19 cellular contexts compared by ENCODE assay signal in genomic region chr3:69290430-69290829, GRCh38.
DNase-seq lines count a peak whose midpoint lies in the region; ATAC-seq, FAIRE-seq and TF ChIP-seq lines count a peak whose summit lies in the region.
"Had no signal": no experiment of that assay in that cellular context is flagged by ENCODE, and none has a peak within 500 bp of the region (broad histone marks: within the 10 kb centered on the region; RNA-seq: fewer than 3 reads in every experiment).

No MANE protein-coding gene starts in this region.

- no peak for TF ChIP-seq POLR2A in endothelial cell of umbilical vein (IDR thresholded peaks at IDR 0.05; ENCODE audit: low read depth, low read length)

- H2AFZ ChIP-seq in endothelial cell of umbilical vein (ENCODE audit: low read depth, low read length) (no peak overlapping the region), Karpas-422 (ENCODE audit: low read length) (no peak overlapping the region)

- peak overlapping the region; percentile 59 for H3K27ac Mint-ChIP-seq in Caco-2 (ENCODE audit: unreplicated experiment)
- H3K27ac Mint-ChIP-seq: HFFc6 had no signal

- H3K9me3 ChIP-seq in Caco-2, result no peaks in the 10 kb centered on the region
- no peaks in the 10 kb centered on the region for H3K9me3 ChIP-seq in endothelial cell of umbilical vein (replicated peaks; ENCODE audit: control insufficient read depth, insufficient read depth, low read length)
- H3K9me3 ChIP-seq in mesodermal cell (ENCODE audit: control insufficient read depth, low read length), result peaks cover 7% of the 10 kb centered on the region
- no peaks in the 10 kb centered on the region for H3K9me3 ChIP-seq in Karpas-422 (ENCODE audit: low read length)

- H3K9me1 ChIP-seq in endothelial cell of umbilical vein (replicated peaks; ENCODE audit: control insufficient read depth, extremely low read depth, insufficient read depth, low read length), result no peaks in the 10 kb centered on the region

- H3K27me3 Mint-ChIP-seq in Caco-2 (ENCODE audit: insufficient read depth, unreplicated experiment), result no peaks in the 10 kb centered on the region

- H3K4me2 ChIP-seq in endothelial cell of umbilical vein (ENCODE audit: insufficient read depth, low read length) (no peak overlapping the region), Karpas-422 (ENCODE audit: low read depth, low read length, poor library complexity, severe bottlenecking) (no peak overlapping the region)

- no peak overlapping the region for H3K4me3 ChIP-seq in Caco-2 (ENCODE audit: low read depth, low read length)
- H3K4me3 ChIP-seq in endothelial cell of umbilical vein (replicated peaks in 1 of 3; ENCODE audit: insufficient read depth in 1 of 3, low read depth in 1 of 3, low read length in 3 of 3), result no peak overlapping the region
- H3K4me3 ChIP-seq in mesodermal cell (ENCODE audit: extremely low read depth, insufficient read depth, low read length, poor library complexity, severe bottlenecking), result no peak overlapping the region
- no peak overlapping the region for H3K4me3 ChIP-seq in Karpas-422 (ENCODE audit: low read length)
- H3K4me3 ChIP-seq: K562 had no signal

- intact Hi-C loops in Caco-2 (cut with micrococcal nuclease; ENCODE audit: unreplicated experiment), result no loop called here
- intact Hi-C loops in endothelial cell of umbilical vein (cut with micrococcal nuclease), result no loop called here

- no peak for FAIRE-seq in endothelial cell of umbilical vein (lab: Jason Lieb, UNC)
- FAIRE-seq: K562 had no signal

- TF ChIP-seq CTCF in Caco-2 (IDR thresholded peaks at IDR 0.05; ENCODE audit: insufficient read depth in 1 of 2, low read depth in 1 of 2, low read length in 1 of 2, severe bottlenecking in 1 of 2, unreplicated experiment in 1 of 2), result no peak
- no peak for TF ChIP-seq CTCF in endothelial cell of umbilical vein (IDR thresholded peaks at IDR 0.05; ENCODE audit: extremely low read depth in 1 of 2, insufficient read depth in 1 of 2, low read depth in 1 of 2, low read length in 2 of 2)

- H3K79me2 ChIP-seq in endothelial cell of umbilical vein (ENCODE audit: control insufficient read depth, insufficient read depth, low read length) (no peaks in the 10 kb centered on the region), Karpas-422 (ENCODE audit: low read length) (no peaks in the 10 kb centered on the region)

- no peak overlapping the region for H3K9ac ChIP-seq in endothelial cell of umbilical vein (replicated peaks; ENCODE audit: extremely low read depth, insufficient read depth, low read length)
- no peak overlapping the region for H3K9ac ChIP-seq in Karpas-422 (ENCODE audit: low read length)

- H4K20me1 ChIP-seq in endothelial cell of umbilical vein (replicated peaks; ENCODE audit: control insufficient read depth, extremely low read depth, insufficient read depth, low read length) (no peaks in the 10 kb centered on the region), Karpas-422 (ENCODE audit: insufficient read depth, low read depth, low read length) (no peaks in the 10 kb centered on the region)

- BruUV-seq in Caco-2 (replicated peaks; lab: Mats Ljungman, UMichigan), result no TSS peak
- BruUV-seq in endothelial cell of umbilical vein (replicated peaks; lab: Mats Ljungman, UMichigan), result no TSS peak

- no peaks in the 10 kb centered on the region for H3K9me3 Mint-ChIP-seq in Caco-2 (ENCODE audit: unreplicated experiment)
- H3K9me3 Mint-ChIP-seq: HFFc6 had no signal

- H3K36me3 Mint-ChIP-seq in Caco-2 (ENCODE audit: insufficient read depth, unreplicated experiment), result no peaks in the 10 kb centered on the region

- dilution Hi-C loops in endothelial cell of umbilical vein (cut with MboI; ENCODE audit: extremely low pct_ligation_motif_present, low sequenced_read_pairs), result no loop called here

- H3K4me1 Mint-ChIP-seq in Caco-2 (ENCODE audit: low read depth, unreplicated experiment), result peaks cover 40% of the 10 kb centered on the region

- no peaks in the 10 kb centered on the region for H3K36me3 ChIP-seq in Caco-2 (ENCODE audit: control insufficient read depth, insufficient read depth, low read length)
- H3K36me3 ChIP-seq in endothelial cell of umbilical vein (ENCODE audit: control insufficient read depth in 2 of 2, extremely low read depth in 1 of 2, insufficient read depth in 2 of 2, low read length in 2 of 2), result peaks cover 0 to 9% of the 10 kb centered on the region in 2 experiments
- no peaks in the 10 kb centered on the region for H3K36me3 ChIP-seq in mesodermal cell (ENCODE audit: control insufficient read depth, insufficient read depth, low read length)
- no peaks in the 10 kb centered on the region for H3K36me3 ChIP-seq in Karpas-422 (ENCODE audit: insufficient read depth, low read length)

- DNase-seq in Caco-2 (no peak), UCSD-AML1 (lab: John Stamatoyannopoulos, UW; ENCODE audit: unreplicated experiment) (peak; percentile 29), endothelial cell of umbilical vein (ENCODE audit: low read depth, low spot score) (no peak), NCI-H2227 (lab: John Stamatoyannopoulos, UW; ENCODE audit: unreplicated experiment) (no peak), Karpas-422 (no peak)
- DNase-seq: AML-193, DMS79 treated with DMSO at 0.1 percent for 48 hours, H7, HFFc6, NCI-H1105 treated with DMSO at 0.1 percent for 48 hours, NCI-H1694, NCI-H2081 treated with DMSO at 0.1 percent for 48 hours, NCI-H510A, NCI-H774, OCI-M1 had no signal

- no peaks in the 10 kb centered on the region for H3K9me2 ChIP-seq in Karpas-422 (replicated peaks; ENCODE audit: insufficient read depth, low read length)

- CTCF ChIA-PET in Caco-2 (lab: Charles Lee) (no interaction called here), endothelial cell of umbilical vein (lab: Charles Lee) (interaction anchor here (1.3 to 3.6 kb wide), 5 partner anchors 15 to 129 kb away, joined by 3 to 39 read pairs (median 5); no protein-coding TSS in a partner anchor)

- no peak overlapping the region for H3K4me3 Mint-ChIP-seq in Caco-2 (ENCODE audit: unreplicated experiment)
- H3K4me3 Mint-ChIP-seq: HFFc6 had no signal

- no peak for ATAC-seq in HG03442 (IDR thresholded peaks at IDR 0.05; ENCODE audit: unreplicated experiment)
- ATAC-seq: K562 had no signal

- peak overlapping the region; percentile 56 for H3K27ac ChIP-seq in endothelial cell of umbilical vein (ENCODE audit: insufficient read depth, low read depth, low read length)
- H3K27ac ChIP-seq in mesodermal cell (ENCODE audit: low read depth, low read length, severe bottlenecking), result peak overlapping the region; percentile 26
- no peak overlapping the region for H3K27ac ChIP-seq in Karpas-422 (ENCODE audit: low read length)
- H3K27ac ChIP-seq: C4-2B had no signal

- H3K27me3 ChIP-seq in Caco-2 (replicated peaks; ENCODE audit: control insufficient read depth, insufficient read depth, low read length) (no peaks in the 10 kb centered on the region), endothelial cell of umbilical vein (ENCODE audit: control insufficient read depth in 2 of 2, insufficient read depth in 2 of 2, low read length in 2 of 2) (no peaks in the 10 kb centered on the region), Karpas-422 (ENCODE audit: low read length) (no peaks in the 10 kb centered on the region)

- POLR2A ChIA-PET in Caco-2 (lab: Charles Lee), result no interaction called here
- POLR2A ChIA-PET in endothelial cell of umbilical vein (lab: Charles Lee), result no interaction called here

- WGBS in mesodermal cell (ENCODE audit: insufficient coverage in 2 of 2), 2 experiments, result 51 to 78% methylated on average over 1 to 3 of the region's 3 CpGs

- H3K4me1 ChIP-seq in Caco-2, result peaks cover 85% of the 10 kb centered on the region
- peaks cover 32% of the 10 kb centered on the region for H3K4me1 ChIP-seq in endothelial cell of umbilical vein (ENCODE audit: control insufficient read depth, extremely low read depth, insufficient read depth, low read length)
- H3K4me1 ChIP-seq in mesodermal cell (ENCODE audit: control insufficient read depth, insufficient read depth, low read length, poor library complexity, severe bottlenecking), result peaks cover 50% of the 10 kb centered on the region
- H3K4me1 ChIP-seq in Karpas-422 (ENCODE audit: low read length), result peaks cover 3% of the 10 kb centered on the region; the same call in 1 of the 2 replicates

TF ChIP-seq in endothelial cell of umbilical vein, 7 proteins besides CTCF, POLR2A, EP300 and RAD21:
- TF ChIP-seq EZH2 (IDR thresholded peaks at IDR 0.05; ENCODE audit: borderline replicate concordance, low read depth, low read length, severe bottlenecking) (no peak), POLR2AphosphoS5 (IDR thresholded peaks at IDR 0.05; ENCODE audit: insufficient read depth, low read depth, low read length) (no peak), MYC (IDR thresholded peaks at IDR 0.05; ENCODE audit: low read depth, low read length) (no peak), JUN (IDR thresholded peaks at IDR 0.05; ENCODE audit: borderline replicate concordance, insufficient read depth, insufficient read length, low read depth) (no peak), FOS (IDR thresholded peaks at IDR 0.05; ENCODE audit: borderline replicate concordance, insufficient read depth, low read length) (no peak), GATA2 (IDR thresholded peaks at IDR 0.05; ENCODE audit: insufficient read depth, insufficient read length, low read depth, low read length) (no peak), MAX (IDR thresholded peaks at IDR 0.05; ENCODE audit: insufficient read depth, insufficient read length) (no peak)
